Comparison of ENCODE assay signal across 18 cellular contexts in genomic region chr4:91963489-91963888, GRCh38.
DNase-seq lines count a peak whose midpoint lies in the region; FAIRE-seq and TF ChIP-seq lines count a peak whose summit lies in the region.
"Had no signal": no experiment of that assay in that cellular context is flagged by ENCODE, and none has a peak within 500 bp of the region (broad histone marks: within the 10 kb centered on the region; RNA-seq: fewer than 3 reads in every experiment).

No MANE protein-coding gene starts in this region.

- intact Hi-C loops in Calu3 (cut with micrococcal nuclease; ENCODE audit: unreplicated experiment) = no loop called here

- DNase-seq in D721Med (ENCODE audit: insufficient read length, low spot score) (no peak), RKO (ENCODE audit: low spot score) (peak; percentile 78), mesothelial cell of epicardium (ENCODE audit: low spot score in 2 of 2, unreplicated experiment in 2 of 2) (no peak), right atrium auricular region (ENCODE audit: low spot score) (no peak), NCI-H1048 (lab: John Stamatoyannopoulos, UW) (no peak), Calu3 (no peak)
- no peak for DNase-seq in NK-92 treated with Interleukin-12 subunit alpha and Interleukin-12 subunit beta, amount 100 ng/mL, for 24 hours (lab: John Stamatoyannopoulos, UW)
- DNase-seq: activated CD4-positive, alpha-beta T cell treated with anti-CD3 and anti-CD28 coated beads for 48 hours; left colon; NCI-H1105; SIG-M5; spleen; stimulated activated naive B cell treated with anti-CD40 and anti-IgM and Interleukin-4, amounts not matched to agents 10 μg/mL and 1 μg/mL and 100 μg/mL, for 72 hours; trophoblast cell had no signal

- no peaks in the 10 kb centered on the region for H3K9me3 ChIP-seq in right atrium auricular region
- H3K9me3 ChIP-seq: spleen had no signal

- TF ChIP-seq CTCF in D721Med (IDR thresholded peaks at IDR 0.05; ENCODE audit: insufficient read depth, missing control alignments) (no peak), mesothelial cell of epicardium (IDR thresholded peaks at IDR 0.05; ENCODE audit: unreplicated experiment) (no peak), right atrium auricular region (IDR thresholded peaks at IDR 0.05) (no peak), Calu3 (IDR thresholded peaks at IDR 0.05; ENCODE audit: unreplicated experiment) (no peak)

- BruUV-seq in Calu3 (replicated peaks; lab: Mats Ljungman, UMichigan) = no TSS peak

- no peaks in the 10 kb centered on the region for H3K36me3 Mint-ChIP-seq in mesothelial cell of epicardium
- no peaks in the 10 kb centered on the region for H3K36me3 Mint-ChIP-seq in Calu3 (ENCODE audit: insufficient read depth, unreplicated experiment)
- H3K36me3 Mint-ChIP-seq: activated naive CD4-positive, alpha-beta T cell treated with anti-CD3 and anti-CD28 coated beads, Interleukin-2, amount 50 U/mL, for 24 hours; stimulated activated naive B cell treated with anti-CD40 and anti-IgM and Interleukin-4, amounts not matched to agents 10 μg/mL and 1 μg/mL and 100 μg/mL, for 72 hours had no signal

- H3K4me1 Mint-ChIP-seq in mesothelial cell of epicardium (peaks cover 4% of the 10 kb centered on the region), Calu3 (ENCODE audit: low read depth, unreplicated experiment) (no peaks in the 10 kb centered on the region)
- H3K4me1 Mint-ChIP-seq: activated naive CD4-positive, alpha-beta T cell treated with anti-CD3 and anti-CD28 coated beads, Interleukin-2, amount 50 U/mL, for 24 hours; stimulated activated naive B cell treated with anti-CD40 and anti-IgM and Interleukin-4, amounts not matched to agents 10 μg/mL and 1 μg/mL and 100 μg/mL, for 72 hours had no signal

- H3K9me3 Mint-ChIP-seq in mesothelial cell of epicardium = no peaks in the 10 kb centered on the region
- H3K9me3 Mint-ChIP-seq in Calu3 (ENCODE audit: low read depth, unreplicated experiment) = no peaks in the 10 kb centered on the region
- H3K9me3 Mint-ChIP-seq: activated naive CD4-positive, alpha-beta T cell treated with anti-CD3 and anti-CD28 coated beads, Interleukin-2, amount 50 U/mL, for 24 hours; T-helper 2 cell treated with Interferon-gamma antibody and Interleukin-4, amounts not matched to agents 5 μg/mL and 100 μg/mL, for 36 hours had no signal

- no peaks in the 10 kb centered on the region for H3K4me1 ChIP-seq in right atrium auricular region
- H3K4me1 ChIP-seq: spleen had no signal

- FAIRE-seq in D721Med (lab: Jason Lieb, UNC) (peak; percentile 6), endometrium (lab: Jason Lieb, UNC) (peak; percentile 39)
- FAIRE-seq: GM12892 had no signal

- H3K27me3 ChIP-seq in right atrium auricular region = no peaks in the 10 kb centered on the region
- H3K27me3 ChIP-seq: spleen had no signal

- H3K4me3 Mint-ChIP-seq in mesothelial cell of epicardium (no peak overlapping the region), Calu3 (ENCODE audit: low read depth, unreplicated experiment) (no peak overlapping the region)
- H3K4me3 Mint-ChIP-seq: activated naive CD4-positive, alpha-beta T cell treated with anti-CD3 and anti-CD28 coated beads, Interleukin-2, amount 50 U/mL, for 24 hours; stimulated activated naive B cell treated with anti-CD40 and anti-IgM and Interleukin-4, amounts not matched to agents 10 μg/mL and 1 μg/mL and 100 μg/mL, for 72 hours; T-helper 2 cell treated with Interferon-gamma antibody and Interleukin-4, amounts not matched to agents 5 μg/mL and 100 μg/mL, for 36 hours had no signal

- H3K36me3 ChIP-seq in right atrium auricular region = no peaks in the 10 kb centered on the region
- H3K36me3 ChIP-seq: spleen had no signal

- no peak overlapping the region for H3K27ac ChIP-seq in right atrium auricular region
- H3K27ac ChIP-seq: spleen had no signal

- CTCF ChIA-PET in Calu3 (lab: Charles Lee) = no interaction called here

- H3K27me3 Mint-ChIP-seq in mesothelial cell of epicardium (ENCODE audit: low read depth) = no peaks in the 10 kb centered on the region
- no peaks in the 10 kb centered on the region for H3K27me3 Mint-ChIP-seq in Calu3 (ENCODE audit: unreplicated experiment)
- H3K27me3 Mint-ChIP-seq: activated naive CD4-positive, alpha-beta T cell treated with anti-CD3 and anti-CD28 coated beads, Interleukin-2, amount 50 U/mL, for 24 hours; stimulated activated naive B cell treated with anti-CD40 and anti-IgM and Interleukin-4, amounts not matched to agents 10 μg/mL and 1 μg/mL and 100 μg/mL, for 72 hours had no signal

- H3K27ac Mint-ChIP-seq in mesothelial cell of epicardium (peak overlapping the region; percentile 47), Calu3 (ENCODE audit: unreplicated experiment) (no peak overlapping the region)
- H3K27ac Mint-ChIP-seq: activated naive CD4-positive, alpha-beta T cell treated with anti-CD3 and anti-CD28 coated beads, Interleukin-2, amount 50 U/mL, for 24 hours; stimulated activated naive B cell treated with anti-CD40 and anti-IgM and Interleukin-4, amounts not matched to agents 10 μg/mL and 1 μg/mL and 100 μg/mL, for 72 hours; T-helper 2 cell treated with Interferon-gamma antibody and Interleukin-4, amounts not matched to agents 5 μg/mL and 100 μg/mL, for 36 hours had no signal

- H3K4me3 ChIP-seq in right atrium auricular region = no peak overlapping the region
- H3K4me3 ChIP-seq: spleen had no signal
